14 cellular contexts compared by ENCODE assay signal in genomic region chr5:179319123-179319522, GRCh38. TPM values are rescaled to one million over a fixed set of nuclear protein-coding genes. Genes with fewer than 3 reads are reported as not detected.
"Had no signal": no experiment of that assay in that cellular context is flagged by ENCODE, and none has a peak within 500 bp of the region (broad histone marks: within the 10 kb centered on the region; RNA-seq: fewer than 3 reads in every experiment).

No MANE protein-coding gene starts in this region.

- H3K9me3 Mint-ChIP-seq: activated T-helper 1 cell treated with anti-CD3 and anti-CD28 coated beads, Interleukin-12 subunit alpha, Interleukin-12 subunit beta, Interleukin-2, Interleukin-4 antibody, amounts not matched to agents 30 ng/mL and 10 ng/mL and 1 ng/mL, durations not matched to agents 14 hours and 24 hours and 36 hours had no signal

- H3K4me1 ChIP-seq: right lobe of liver had no signal

- H3K9me3 ChIP-seq: psoas muscle, right lobe of liver, stomach, thoracic aorta, uterus had no signal

- H3K27me3 ChIP-seq: breast epithelium, heart left ventricle, right lobe of liver, stomach, uterus had no signal

- H3K4me3 Mint-ChIP-seq: activated T-helper 1 cell treated with anti-CD3 and anti-CD28 coated beads, Interleukin-12 subunit alpha, Interleukin-12 subunit beta, Interleukin-2, Interleukin-4 antibody, amounts not matched to agents 30 ng/mL and 10 ng/mL and 1 ng/mL, durations not matched to agents 14 hours and 24 hours and 36 hours had no signal

- DNase-seq: activated CD4-positive, alpha-beta T cell treated with anti-CD3 and anti-CD28 coated beads for 4 hours; activated naive CD4-positive, alpha-beta T cell treated with Interleukin-2 at 50 U/mL for 16 hours; anterior cingulate cortex; dermis blood vessel endothelial cell; left colon; stomach; T-helper 2 cell had no signal

- H3K4me3 ChIP-seq: breast epithelium, heart left ventricle, psoas muscle, right lobe of liver, stomach, thoracic aorta, uterus had no signal

- H3K36me3 ChIP-seq: breast epithelium, heart left ventricle, right lobe of liver, stomach, thoracic aorta, uterus had no signal

- H3K27ac Mint-ChIP-seq: activated T-helper 1 cell treated with anti-CD3 and anti-CD28 coated beads, Interleukin-12 subunit alpha, Interleukin-12 subunit beta, Interleukin-2, Interleukin-4 antibody, amounts not matched to agents 30 ng/mL and 10 ng/mL and 1 ng/mL, durations not matched to agents 14 hours and 24 hours and 36 hours had no signal

- H3K27ac ChIP-seq: psoas muscle, right lobe of liver, stomach had no signal

- ATAC-seq: left colon, psoas muscle, right lobe of liver had no signal

RNA-seq across cellular contexts. Expression of gene ADAMTS2, which starts 26.1 kb away (rescaled TPM):
- total RNA-seq: activated T-helper 1 cell treated with anti-CD3 and anti-CD28 coated beads, Interleukin-12 subunit alpha, Interleukin-12 subunit beta, Interleukin-2, Interleukin-4 antibody, amounts not matched to agents 30 ng/mL and 10 ng/mL and 1 ng/mL, durations not matched to agents 14 hours and 24 hours and 36 hours had no signal
